In genomic region chr20:51379601-51380341, GRCh38 we compare ENCODE assay signal across 1 cellular context.
TF ChIP-seq lines count a peak whose summit lies in the region.

No MANE protein-coding gene starts in this region.

TF ChIP-seq in HEK293, 187 proteins besides CTCF, POLR2A, EP300 and RAD21 (continued from another document):
- no peak for TF ChIP-seq ZNF132 (tag by site-specific recombination; IDR thresholded peaks at IDR 0.05; ENCODE audit: borderline replicate concordance)
- no peak for TF ChIP-seq ZBTB7A (tag by site-specific recombination; IDR thresholded peaks at IDR 0.05; ENCODE audit: low read depth)
- no peak for TF ChIP-seq ZNF645 (tag by site-specific recombination; IDR thresholded peaks at IDR 0.05)
- TF ChIP-seq KLF1 (tag by site-specific recombination; IDR thresholded peaks at IDR 0.05), result 0 out of 2 replicates have a peak, but pooled peaks have one; percentile 54
- no peak for TF ChIP-seq ZNF18 (tag by site-specific recombination; IDR thresholded peaks at IDR 0.05)
